ENCODE assay signal across 8 cellular contexts in the genomic region with DNA sequence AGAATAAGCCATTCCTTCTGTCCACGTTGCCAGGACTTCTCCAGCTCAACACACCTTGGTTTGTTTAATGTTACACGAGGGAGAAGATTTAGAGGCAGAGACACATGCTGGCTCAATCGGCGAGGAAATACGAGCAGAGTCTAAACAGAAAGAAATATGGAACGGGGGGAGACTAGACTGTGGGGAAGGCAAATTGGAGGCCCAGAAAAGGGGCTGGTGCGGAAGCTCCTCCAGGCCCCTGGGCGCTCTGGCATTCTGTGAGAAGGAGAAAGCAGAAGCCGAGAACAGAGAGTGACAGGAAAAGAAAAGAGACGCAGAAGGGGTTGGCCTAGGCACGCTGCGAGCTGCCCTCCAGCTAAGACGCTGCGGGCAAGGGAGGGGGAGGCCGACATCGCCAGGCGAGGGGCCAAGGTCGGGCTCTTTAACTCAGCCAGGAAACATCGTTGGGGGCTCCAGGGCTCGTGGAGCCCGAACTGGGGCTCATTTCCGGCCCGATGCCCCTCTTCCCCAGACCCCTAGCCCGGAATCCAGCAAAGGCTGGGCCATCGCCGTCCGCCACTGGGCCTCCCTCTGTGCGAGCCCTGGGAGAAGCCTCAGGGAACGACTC. TPM values are rescaled to one million over a fixed set of nuclear protein-coding genes. Genes with fewer than 3 reads are reported as not detected.
DNase-seq lines count a peak whose midpoint lies in the region; ATAC-seq and TF ChIP-seq lines count a peak whose summit lies in the region.

No MANE protein-coding gene starts in this region.

- peaks cover 3% of the 10 kb centered on the region for H3K36me3 Mint-ChIP-seq in activated CD8-positive, alpha-beta memory T cell treated with anti-CD3 and anti-CD28 coated beads, Interleukin-2, amount 10 ng/mL, durations not matched to agents 7 days and 5 days

- TF ChIP-seq CTCF in esophagus muscularis mucosa (IDR thresholded peaks at IDR 0.05) (no peak), neutrophil (IDR thresholded peaks at IDR 0.05) (no peak), GM13976 (IDR thresholded peaks at IDR 0.05; ENCODE audit: borderline replicate concordance, control extremely low read depth, extremely low read depth, insufficient read depth, missing control alignments) (no peak)

- peak overlapping the region; percentile 53 to 64 (median 56) for H3K4me3 ChIP-seq in esophagus muscularis mucosa
- H3K4me3 ChIP-seq in neutrophil (ENCODE audit: low read depth in 1 of 2, low read length in 1 of 2) = peak overlapping the region; percentile 52 to 54

- WGBS in esophagus muscularis mucosa = 2% methylated on average over 21 of the region's 29 CpGs

- TF ChIP-seq POLR2A in esophagus muscularis mucosa (IDR thresholded peaks at IDR 0.05; ENCODE audit: low read depth) = no peak

- peak; percentile 46 for ATAC-seq in activated CD8-positive, alpha-beta memory T cell treated with anti-CD3 and anti-CD28 coated beads, Interleukin-2, amount 10 ng/mL, durations not matched to agents 7 days and 5 days
- no peak for ATAC-seq in GM21528 (IDR thresholded peaks at IDR 0.05; ENCODE audit: low FRiP score, unreplicated experiment)
- ATAC-seq in HG03025 (IDR thresholded peaks at IDR 0.05; ENCODE audit: low FRiP score, unreplicated experiment) = no peak

- H3K27ac Mint-ChIP-seq in activated CD8-positive, alpha-beta memory T cell treated with anti-CD3 and anti-CD28 coated beads, Interleukin-2, amount 10 ng/mL, durations not matched to agents 7 days and 5 days = peak overlapping the region; percentile 5

- H3K36me3 ChIP-seq in esophagus muscularis mucosa (no peaks in the 10 kb centered on the region), neutrophil (no peaks in the 10 kb centered on the region)

- TF ChIP-seq EP300 in esophagus muscularis mucosa (IDR thresholded peaks at IDR 0.05) = no peak

- peaks cover 39 to 48% (median 45%) of the 10 kb centered on the region in 4 donors for H3K4me1 ChIP-seq in esophagus muscularis mucosa
- H3K4me1 ChIP-seq in neutrophil (ENCODE audit: control insufficient read depth in 1 of 2, insufficient read depth in 1 of 2, low read depth in 1 of 2, low read length in 1 of 2) = peaks cover 39 to 41% of the 10 kb centered on the region in 2 experiments

- DNase-seq in activated CD8-positive, alpha-beta memory T cell treated with anti-CD3 and anti-CD28 coated beads, Interleukin-2, amount 10 ng/mL, durations not matched to agents 7 days and 5 days = no peak
- no peak for DNase-seq in activated CD8-positive, alpha-beta memory T cell treated with anti-CD3 and anti-CD28 coated beads, Interleukin-2, amount 50 U/mL, for 4 hours
- DNase-seq in RPMI8226 (peak; percentile 11), esophagus muscularis mucosa (ENCODE audit: extremely low spot score) (no peak), GM13976 (ENCODE audit: low spot score) (no peak)

- H3K27me3 ChIP-seq in esophagus muscularis mucosa (peaks cover 7 to 100% (median 74%) of the 10 kb centered on the region in 4 donors), neutrophil (peaks cover 100% of the 10 kb centered on the region)

- H3K9me3 ChIP-seq in esophagus muscularis mucosa (no peaks in the 10 kb centered on the region), neutrophil (no peaks in the 10 kb centered on the region)

- no peak overlapping the region for H3K27ac ChIP-seq in esophagus muscularis mucosa (replicated peaks in 1 of 4)
- no peak overlapping the region for H3K27ac ChIP-seq in neutrophil

- CTCF ChIA-PET in activated CD8-positive, alpha-beta memory T cell treated with anti-CD3 and anti-CD28 coated beads, Interleukin-2, amount 10 ng/mL, durations not matched to agents 7 days and 5 days (lab: Charles Lee) = interaction anchor here (0.9 to 1.8 kb wide), 8 partner anchors 8 to 301 kb away, joined by 3 to 7 read pairs (median 4); a partner anchor contains a TSS

- no peaks in the 10 kb centered on the region for H3K9me3 Mint-ChIP-seq in activated CD8-positive, alpha-beta memory T cell treated with anti-CD3 and anti-CD28 coated beads, Interleukin-2, amount 10 ng/mL, durations not matched to agents 7 days and 5 days (ENCODE audit: low read depth)

- peaks cover 37% of the 10 kb centered on the region for H3K4me1 Mint-ChIP-seq in activated CD8-positive, alpha-beta memory T cell treated with anti-CD3 and anti-CD28 coated beads, Interleukin-2, amount 10 ng/mL, durations not matched to agents 7 days and 5 days

- in situ Hi-C loops in GM13976 (cut with MboI; ENCODE audit: low sequenced_read_pairs, unreplicated experiment) = loop anchor here (10.0 kb wide), 1 partner anchor 368 kb away; no protein-coding TSS in a partner anchor

- intact Hi-C loops in esophagus muscularis mucosa (cut with DNase I) = no loop called here

- H3K4me3 Mint-ChIP-seq in activated CD8-positive, alpha-beta memory T cell treated with anti-CD3 and anti-CD28 coated beads, Interleukin-2, amount 10 ng/mL, durations not matched to agents 7 days and 5 days = peak overlapping the region; percentile 73

- peaks cover 96% of the 10 kb centered on the region for H3K27me3 Mint-ChIP-seq in activated CD8-positive, alpha-beta memory T cell treated with anti-CD3 and anti-CD28 coated beads, Interleukin-2, amount 10 ng/mL, durations not matched to agents 7 days and 5 days

RNA-seq across cellular contexts. Expression of a gene that starts 3.2 kb away (rescaled TPM):
- total RNA-seq in activated CD8-positive, alpha-beta memory T cell treated with anti-CD3 and anti-CD28 coated beads, Interleukin-2, amount 10 ng/mL, durations not matched to agents 7 days and 5 days = under 1 TPM; 0.14 to 0.20 TPM
- total RNA-seq in esophagus muscularis mucosa = under 1 TPM in 1 of 4 donors, not detected in 3; 0.17 TPM
